Comparison of ENCODE assay signal across 14 cellular contexts in the genomic region with DNA sequence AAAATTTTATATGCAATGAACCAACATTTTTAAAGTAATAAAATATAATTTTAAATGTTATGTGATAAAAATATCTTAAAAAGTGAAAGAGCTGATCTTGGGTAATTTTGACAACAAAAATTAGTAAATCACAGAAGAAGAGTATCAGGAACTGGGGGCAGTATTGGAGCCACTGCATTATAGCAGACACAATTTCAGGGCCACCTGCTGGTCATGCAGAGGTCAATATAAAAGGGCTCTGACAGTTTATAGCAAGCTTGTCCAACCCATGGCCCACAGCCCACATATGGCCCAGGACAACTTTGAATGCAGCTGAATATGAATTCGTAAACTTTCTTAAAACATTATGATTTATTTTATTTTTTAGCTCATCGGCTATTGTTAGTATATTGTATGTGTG. TPM values are rescaled to one million over a fixed set of nuclear protein-coding genes. Genes with fewer than 3 reads are reported as not detected.
A peak's percentile ranks its signal among the peaks of the same experiment; 100 is the strongest.
DNase-seq lines count a peak whose midpoint lies in the region; ATAC-seq, FAIRE-seq and TF ChIP-seq lines count a peak whose summit lies in the region.
"Had no signal": no experiment of that assay in that cellular context is flagged by ENCODE, and none has a peak within 500 bp of the region (broad histone marks: within the 10 kb centered on the region; RNA-seq: fewer than 3 reads in every experiment).

No MANE protein-coding gene starts in this region.

- no peak for TF ChIP-seq POLR2A in K562 (conservative IDR thresholded peaks at IDR 0.05)

- H3K4me3 ChIP-seq in K562, result no peak overlapping the region
- H3K4me3 ChIP-seq: Peyer's patch had no signal

- CTCF ChIA-PET in K562 (lab: Yijun Ruan, JAX; ENCODE audit: low intra/inter-chr PET ratio), result interaction anchor here (0.6 to 1.2 kb wide), 3 partner anchors 118 to 152 kb away, joined by 3 to 4 read pairs (median 3); no protein-coding TSS in a partner anchor

- H3K4me1 ChIP-seq in K562 (replicated peaks in 1 of 2; ENCODE audit: control insufficient read depth in 2 of 2, insufficient read depth in 2 of 2, low read length in 2 of 2), result no peaks in the 10 kb centered on the region
- H3K4me1 ChIP-seq: Peyer's patch had no signal

- TF ChIP-seq CTCF in K562 (IDR thresholded peaks at IDR 0.05 in 2 of 3, conservative IDR thresholded peaks at IDR 0.05 in 1 of 3; ENCODE audit: insufficient read depth in 2 of 3, low read depth in 1 of 3, low read length in 3 of 3), result peak; percentile 44 to 76 (median 64); a peak in 4 of 6 replicates

- peak; percentile 46 for FAIRE-seq in K562 (lab: Jason Lieb, UNC)
- FAIRE-seq: H1, islet of Langerhans had no signal

- H4K20me1 ChIP-seq in K562 (replicated peaks; ENCODE audit: control insufficient read depth, insufficient read depth, low read length), result no peaks in the 10 kb centered on the region

- DNase-seq in CMK (ENCODE audit: low read depth) (peak; percentile 8), K562 (ENCODE audit: extremely low read depth in 1 of 4, low spot score in 3 of 4) (peak; percentile 31 to 52 (median 36)), NCI-H82 treated with DMSO at 0.1 percent for 48 hours (lab: John Stamatoyannopoulos, UW; ENCODE audit: unreplicated experiment) (no peak), kidney glomerular epithelial cell (lab: John Stamatoyannopoulos, UW) (no peak), NCI-H146 treated with DMSO at 0.1 percent for 48 hours (lab: John Stamatoyannopoulos, UW; ENCODE audit: unreplicated experiment) (no peak)
- DNase-seq: C1 segment of cervical spinal cord, NCI-H187, nephron progenitor cell, Peyer's patch had no signal

- H3K9me1 ChIP-seq in K562 (ENCODE audit: control insufficient read depth, insufficient read depth, low read length), result no peaks in the 10 kb centered on the region

- H3K27ac ChIP-seq in K562 (ENCODE audit: extremely low read depth, low read depth, low read length), result no peak overlapping the region
- H3K27ac ChIP-seq: Peyer's patch had no signal

- 15% methylated on average over 2 of the region's 2 CpGs for WGBS in K562 (ENCODE audit: insufficient coverage, low coverage, missing lambda C conversion rate)

- ATAC-seq in GM18909 (IDR thresholded peaks at IDR 0.05; ENCODE audit: poor library complexity, unreplicated experiment) (peak; percentile 72), HG03432 (IDR thresholded peaks at IDR 0.05; ENCODE audit: unreplicated experiment) (peak; percentile 60), K562 (peak; percentile 98), GM18517 (IDR thresholded peaks at IDR 0.05; ENCODE audit: unreplicated experiment) (no peak)

- H3K79me2 ChIP-seq in K562 (ENCODE audit: control insufficient read depth, insufficient read depth, low read length), result no peaks in the 10 kb centered on the region

- no TSS peak for BruUV-seq in K562 (replicated peaks; lab: Mats Ljungman, UMichigan)

- no peak overlapping the region for H3K4me2 ChIP-seq in K562 (ENCODE audit: insufficient read depth, low read length)

- in situ Hi-C loops in K562 (cut with MboI), result no loop called here

- H3K27me3 ChIP-seq in K562 (ENCODE audit: control insufficient read depth in 2 of 2, insufficient read depth in 2 of 2, low read length in 2 of 2), result no peaks in the 10 kb centered on the region
- H3K27me3 ChIP-seq: Peyer's patch had no signal

- no peaks in the 10 kb centered on the region for H3K36me3 ChIP-seq in K562 (ENCODE audit: control insufficient read depth, insufficient read depth, low read length)
- H3K36me3 ChIP-seq: Peyer's patch had no signal

- H3K9ac ChIP-seq in K562 (ENCODE audit: insufficient read depth in 1 of 2, low read depth in 2 of 2, low read length in 2 of 2), result no peak overlapping the region

- no peak overlapping the region for H2AFZ ChIP-seq in K562 (ENCODE audit: low read depth, low read length)

- peak; percentile 25 to 60; a peak in 3 of 4 replicates for TF ChIP-seq RAD21 in K562 (CRISPR knock-in tag; conservative IDR thresholded peaks at IDR 0.05 in 1 of 2, IDR thresholded peaks at IDR 0.05 in 1 of 2)

- no peaks in the 10 kb centered on the region for H3K9me3 ChIP-seq in K562 (replicated peaks; ENCODE audit: control insufficient read depth, insufficient read depth, low read depth, low read length)
- H3K9me3 ChIP-seq: Peyer's patch had no signal

- POLR2A ChIA-PET in K562 (lab: Yijun Ruan, JAX), result no interaction called here

- intact Hi-C loops in K562 (cut with micrococcal nuclease), result loop anchor here (2.0 to 5.0 kb wide), 2 partner anchors 151 to 164 kb away; no protein-coding TSS in a partner anchor

- no peak for TF ChIP-seq EP300 in K562 (IDR thresholded peaks at IDR 0.05; ENCODE audit: low read length)

TF ChIP-seq in K562, 482 proteins besides CTCF, POLR2A, EP300 and RAD21:
- TF ChIP-seq SMC3 (conservative IDR thresholded peaks at IDR 0.05; ENCODE audit: insufficient read depth, low read depth, low read length) (peak; percentile 28; the same call in 1 of the 2 replicates), ZNF583 (CRISPR knock-in tag; IDR thresholded peaks at IDR 0.05) (no peak), PYGO2 (tag; IDR thresholded peaks at IDR 0.05) (no peak)

RNA-seq across cellular contexts. Expression of gene LEF1, which starts 13.0 kb away (rescaled TPM):
- total RNA-seq in K562 (2011; cell fraction: chromatin; rRNA removed; ENCODE audit: low replicate concordance), result 78.7 and 97.3 TPM in 2 replicates
- total RNA-seq in K562 (2011; cell fraction: nucleolus; rRNA removed), result 31.2 and 41.5 TPM in 2 replicates
- 48.7 and 60.6 TPM in 2 replicates for total RNA-seq in K562 (2011; cell fraction: nucleoplasm; rRNA removed)
- total RNA-seq in K562 (2014; rRNA removed), result 22.3 and 23.5 TPM in 2 replicates
- 34.5 and 36.9 TPM in 2 replicates for total RNA-seq in K562 (2014; rRNA removed; fragmentation: Illumina TruSeq; extraction: Trizol)
- 26.5 and 27.5 TPM in 2 replicates for total RNA-seq in K562 (2015; rRNA removed; fragmentation: Illumina TruSeq; extraction: Trizol)
- 32.5 and 35.4 TPM in 2 replicates for total RNA-seq in K562 (2021)
- 54.8 and 67.8 TPM in 2 replicates for polyA plus RNA-seq in K562 (2011; rRNA removed)
- 68.7 and 85.9 TPM in 2 replicates for polyA plus RNA-seq in K562 (2011; cell fraction: cytosol; rRNA removed)
- 76.2 and 88.8 TPM in 2 replicates for polyA plus RNA-seq in K562 (2011; cell fraction: nucleus; rRNA removed)
- polyA plus RNA-seq in K562 (2012), result 26.1 and 29.4 TPM in 2 replicates
- 60.7 and 81.1 TPM in 2 replicates for polyA plus RNA-seq in K562 (2014; fragmentation: Illumina TruSeq; extraction: Trizol)
- 10 to 100 TPM; 15.1 to 17.2 TPM for polyA plus RNA-seq in K562 (2014; fragmentation: Nextera tagmentation; extraction: Ambion mirVana)
- 29.7 and 30.3 TPM in 2 replicates for polyA plus RNA-seq in K562 (2014; rRNA removed)
- polyA minus RNA-seq in K562 (2011; rRNA and poly(A)+ RNA removed), result 63.7 and 64.4 TPM in 2 replicates
- 29.8 and 46.0 TPM in 2 replicates for polyA minus RNA-seq in K562 (2011; cell fraction: cytosol; rRNA and poly(A)+ RNA removed)
- polyA minus RNA-seq in K562 (2011; cell fraction: nucleus; rRNA and poly(A)+ RNA removed), result 42.4 and 53.4 TPM in 2 replicates

Comparison
In these comparisons a context has a peak if more than half of its experiments do, and no peak if none do; other contexts are left out.
1. DNase-seq: peak in CMK (single experiment) and K562 (4 of 4); none in NCI-H82 treated with DMSO at 0.1 percent for 48 hours (single experiment), kidney glomerular epithelial cell (single experiment) and NCI-H146 treated with DMSO at 0.1 percent for 48 hours (single experiment).